ENCODE assay signal across 39 cellular contexts in genomic region chr1:100162881-100163280, GRCh38. TPM values are rescaled to one million over a fixed set of nuclear protein-coding genes. Genes with fewer than 3 reads are reported as not detected.
"Had no signal": no experiment of that assay in that cellular context is flagged by ENCODE, and none has a peak within 500 bp of the region (broad histone marks: within the 10 kb centered on the region; RNA-seq: fewer than 3 reads in every experiment).

No MANE protein-coding gene starts in this region.

- ATAC-seq: activated CD4-positive, alpha-beta T cell treated with anti-CD3 and anti-CD28 coated beads for 36 hours; activated CD4-positive, CD25-positive, alpha-beta regulatory T cell treated with anti-CD3 and anti-CD28 coated beads, Interleukin-2, amount 50 U/mL, for 24 hours; activated CD8-positive, alpha-beta memory T cell treated with anti-CD3 and anti-CD28 coated beads, Interleukin-2, amount 10 ng/mL, durations not matched to agents 7 days and 5 days; activated CD8-positive, alpha-beta T cell treated with anti-CD3 and anti-CD28 coated beads, Interleukin-2, amount 10 ng/mL, durations not matched to agents 7 days and 5 days; activated naive CD8-positive, alpha-beta T cell treated with anti-CD3 and anti-CD28 coated beads, Interleukin-2, amount 50 U/mL, for 24 hours had no signal

- DNase-seq: activated CD4-positive, alpha-beta memory T cell treated with anti-CD3 and anti-CD28 coated beads, Interleukin-2, amount 10 ng/mL, durations not matched to agents 7 days and 5 days; activated CD4-positive, alpha-beta T cell treated with anti-CD3 and anti-CD28 coated beads for 1 hour; activated CD4-positive, alpha-beta T cell treated with anti-CD3 and anti-CD28 coated beads for 36 hours; activated CD4-positive, alpha-beta T cell treated with anti-CD3 and anti-CD28 coated beads for 48 hours; activated CD4-positive, alpha-beta T cell treated with anti-CD3 and anti-CD28 coated beads, Interleukin-2, amount 10 ng/mL, durations not matched to agents 7 days and 5 days; activated CD4-positive, alpha-beta T cell treated with anti-CD3 and anti-CD28 coated beads, Interleukin-2, amount 50 U/mL, for 48 hours; activated CD4-positive, CD25-positive, alpha-beta regulatory T cell; activated CD8-positive, alpha-beta memory T cell treated with anti-CD3 and anti-CD28 coated beads for 24 hours; activated CD8-positive, alpha-beta memory T cell treated with anti-CD3 and anti-CD28 coated beads, Interleukin-2, amount 10 ng/mL, durations not matched to agents 7 days and 5 days; activated CD8-positive, alpha-beta memory T cell treated with anti-CD3 and anti-CD28 coated beads, Interleukin-2, amount 50 U/mL, for 48 hours; activated CD8-positive, alpha-beta T cell treated with anti-CD3 and anti-CD28 coated beads, Interleukin-2, amount 10 ng/mL, durations not matched to agents 7 days and 5 days; activated effector memory CD4-positive, alpha-beta T cell treated with Interleukin-2 at 50 U/mL for 16 hours; activated gamma-delta T cell; activated naive CD4-positive, alpha-beta T cell treated with anti-CD3 and anti-CD28 coated beads, Interleukin-2, amount 10 ng/mL, durations not matched to agents 7 days and 5 days; activated naive CD4-positive, alpha-beta T cell treated with Interleukin-2 at 50 U/mL for 16 hours; activated naive CD8-positive, alpha-beta T cell treated with anti-CD3 and anti-CD28 coated beads, Interleukin-2, amount 10 ng/mL, durations not matched to agents 7 days and 5 days; activated naive CD8-positive, alpha-beta T cell treated with anti-CD3 and anti-CD28 coated beads, Interleukin-2, amount 50 U/mL, for 24 hours; activated T-cell treated with anti-CD3 and anti-CD28 coated beads, Interleukin-2, amount 50 U/mL, for 24 hours; activated T-cell treated with anti-CD3 and anti-CD28 coated beads, Interleukin-2, amount 50 U/mL, for 48 hours; amygdala; anterior cingulate cortex; caudate nucleus; cerebellar nuclear complex; T-helper 1 cell; T-helper 2 cell; T-helper 9 cell had no signal

- FAIRE-seq: bronchial epithelial cell, TTC549 had no signal

- H3K36me3 ChIP-seq: ascending aorta had no signal

- H3K27ac ChIP-seq: ascending aorta, cardiac muscle cell, VCaP had no signal

- H3K27ac Mint-ChIP-seq: activated CD4-positive, alpha-beta memory T cell treated with anti-CD3 and anti-CD28 coated beads, Interleukin-2, amount 10 ng/mL, durations not matched to agents 7 days and 5 days; activated CD4-positive, alpha-beta T cell treated with anti-CD3 and anti-CD28 coated beads for 36 hours; activated CD4-positive, alpha-beta T cell treated with anti-CD3 and anti-CD28 coated beads, Interleukin-2, amount 10 ng/mL, durations not matched to agents 7 days and 5 days; activated CD8-positive, alpha-beta memory T cell treated with anti-CD3 and anti-CD28 coated beads, Interleukin-2, amount 10 ng/mL, durations not matched to agents 7 days and 5 days; activated CD8-positive, alpha-beta T cell treated with anti-CD3 and anti-CD28 coated beads, Interleukin-2, amount 10 ng/mL, durations not matched to agents 7 days and 5 days; activated naive CD4-positive, alpha-beta T cell treated with anti-CD3 and anti-CD28 coated beads, Interleukin-2, amount 10 ng/mL, durations not matched to agents 7 days and 5 days; activated naive CD4-positive, alpha-beta T cell treated with anti-CD3 and anti-CD28 coated beads, Interleukin-2, amount 50 U/mL, for 24 hours; activated naive CD8-positive, alpha-beta T cell; activated naive CD8-positive, alpha-beta T cell treated with anti-CD3 and anti-CD28 coated beads, Interleukin-2, amount 10 ng/mL, durations not matched to agents 7 days and 5 days; activated naive CD8-positive, alpha-beta T cell treated with anti-CD3 and anti-CD28 coated beads, Interleukin-2, amount 50 U/mL, for 24 hours; activated T-cell treated with anti-CD3 and anti-CD28 coated beads, Interleukin-2, amount 50 U/mL, for 24 hours; activated T-helper 2 cell treated with anti-CD3 and anti-CD28 coated beads, Interferon-gamma antibody, Interleukin-2, Interleukin-4, amounts not matched to agents 10 μg/mL and 5 μg/mL and 100 μg/mL, durations not matched to agents 14 hours and 24 hours and 36 hours; T-helper 1 cell treated with Interleukin-12 subunit alpha and Interleukin-12 subunit beta and Interleukin-4 antibody, amounts not matched to agents 30 μg/mL and 1 μg/mL, for 36 hours; T-helper 2 cell treated with Interferon-gamma antibody and Interleukin-4, amounts not matched to agents 5 μg/mL and 100 μg/mL, for 36 hours had no signal

- H3K4me1 Mint-ChIP-seq: activated CD4-positive, alpha-beta memory T cell treated with anti-CD3 and anti-CD28 coated beads, Interleukin-2, amount 10 ng/mL, durations not matched to agents 7 days and 5 days; activated CD4-positive, alpha-beta T cell treated with anti-CD3 and anti-CD28 coated beads for 36 hours; activated CD4-positive, alpha-beta T cell treated with anti-CD3 and anti-CD28 coated beads, Interleukin-2, amount 10 ng/mL, durations not matched to agents 7 days and 5 days; activated CD8-positive, alpha-beta memory T cell treated with anti-CD3 and anti-CD28 coated beads, Interleukin-2, amount 10 ng/mL, durations not matched to agents 7 days and 5 days; activated naive CD4-positive, alpha-beta T cell treated with anti-CD3 and anti-CD28 coated beads, Interleukin-2, amount 10 ng/mL, durations not matched to agents 7 days and 5 days; activated naive CD4-positive, alpha-beta T cell treated with anti-CD3 and anti-CD28 coated beads, Interleukin-2, amount 50 U/mL, for 24 hours; activated naive CD8-positive, alpha-beta T cell treated with anti-CD3 and anti-CD28 coated beads, Interleukin-2, amount 10 ng/mL, durations not matched to agents 7 days and 5 days; activated naive CD8-positive, alpha-beta T cell treated with anti-CD3 and anti-CD28 coated beads, Interleukin-2, amount 50 U/mL, for 24 hours; central memory CD8-positive, alpha-beta T cell had no signal

- H3K4me3 ChIP-seq: ascending aorta, cardiac muscle cell had no signal

- H3K27me3 ChIP-seq: ascending aorta, cardiac muscle cell had no signal

- H3K9me3 ChIP-seq: ascending aorta had no signal

- H3K4me1 ChIP-seq: ascending aorta had no signal

- H3K27me3 Mint-ChIP-seq: activated CD4-positive, alpha-beta memory T cell treated with anti-CD3 and anti-CD28 coated beads, Interleukin-2, amount 10 ng/mL, durations not matched to agents 7 days and 5 days; activated CD4-positive, alpha-beta T cell treated with anti-CD3 and anti-CD28 coated beads for 36 hours; activated CD4-positive, alpha-beta T cell treated with anti-CD3 and anti-CD28 coated beads, Interleukin-2, amount 10 ng/mL, durations not matched to agents 7 days and 5 days; activated CD8-positive, alpha-beta memory T cell treated with anti-CD3 and anti-CD28 coated beads, Interleukin-2, amount 10 ng/mL, durations not matched to agents 7 days and 5 days; activated naive CD4-positive, alpha-beta T cell treated with anti-CD3 and anti-CD28 coated beads, Interleukin-2, amount 50 U/mL, for 24 hours; activated naive CD8-positive, alpha-beta T cell; activated naive CD8-positive, alpha-beta T cell treated with anti-CD3 and anti-CD28 coated beads, Interleukin-2, amount 50 U/mL, for 24 hours; activated T-cell treated with anti-CD3 and anti-CD28 coated beads, Interleukin-2, amount 50 U/mL, for 24 hours; brain; central memory CD8-positive, alpha-beta T cell had no signal

- H3K4me3 Mint-ChIP-seq: activated CD4-positive, alpha-beta memory T cell treated with anti-CD3 and anti-CD28 coated beads, Interleukin-2, amount 10 ng/mL, durations not matched to agents 7 days and 5 days; activated CD4-positive, alpha-beta T cell treated with anti-CD3 and anti-CD28 coated beads for 36 hours; activated CD4-positive, alpha-beta T cell treated with anti-CD3 and anti-CD28 coated beads, Interleukin-2, amount 10 ng/mL, durations not matched to agents 7 days and 5 days; activated CD8-positive, alpha-beta memory T cell treated with anti-CD3 and anti-CD28 coated beads, Interleukin-2, amount 10 ng/mL, durations not matched to agents 7 days and 5 days; activated CD8-positive, alpha-beta T cell treated with anti-CD3 and anti-CD28 coated beads, Interleukin-2, amount 10 ng/mL, durations not matched to agents 7 days and 5 days; activated naive CD4-positive, alpha-beta T cell treated with anti-CD3 and anti-CD28 coated beads, Interleukin-2, amount 10 ng/mL, durations not matched to agents 7 days and 5 days; activated naive CD4-positive, alpha-beta T cell treated with anti-CD3 and anti-CD28 coated beads, Interleukin-2, amount 50 U/mL, for 24 hours; activated naive CD8-positive, alpha-beta T cell; activated naive CD8-positive, alpha-beta T cell treated with anti-CD3 and anti-CD28 coated beads, Interleukin-2, amount 10 ng/mL, durations not matched to agents 7 days and 5 days; activated naive CD8-positive, alpha-beta T cell treated with anti-CD3 and anti-CD28 coated beads, Interleukin-2, amount 50 U/mL, for 24 hours; activated T-cell treated with anti-CD3 and anti-CD28 coated beads, Interleukin-2, amount 50 U/mL, for 24 hours; brain; central memory CD8-positive, alpha-beta T cell; T-helper 1 cell treated with Interleukin-12 subunit alpha and Interleukin-12 subunit beta and Interleukin-4 antibody, amounts not matched to agents 30 μg/mL and 1 μg/mL, for 36 hours; T-helper 2 cell treated with Interferon-gamma antibody and Interleukin-4, amounts not matched to agents 5 μg/mL and 100 μg/mL, for 36 hours had no signal

- H3K36me3 Mint-ChIP-seq: activated CD8-positive, alpha-beta memory T cell treated with anti-CD3 and anti-CD28 coated beads, Interleukin-2, amount 10 ng/mL, durations not matched to agents 7 days and 5 days; activated naive CD4-positive, alpha-beta T cell treated with anti-CD3 and anti-CD28 coated beads, Interleukin-2, amount 10 ng/mL, durations not matched to agents 7 days and 5 days had no signal

- H3K9me3 Mint-ChIP-seq: activated CD4-positive, alpha-beta memory T cell treated with anti-CD3 and anti-CD28 coated beads, Interleukin-2, amount 10 ng/mL, durations not matched to agents 7 days and 5 days; activated CD4-positive, alpha-beta T cell treated with anti-CD3 and anti-CD28 coated beads, Interleukin-2, amount 10 ng/mL, durations not matched to agents 7 days and 5 days; activated naive CD4-positive, alpha-beta T cell treated with anti-CD3 and anti-CD28 coated beads, Interleukin-2, amount 10 ng/mL, durations not matched to agents 7 days and 5 days; activated naive CD4-positive, alpha-beta T cell treated with anti-CD3 and anti-CD28 coated beads, Interleukin-2, amount 50 U/mL, for 24 hours; activated naive CD8-positive, alpha-beta T cell treated with anti-CD3 and anti-CD28 coated beads, Interleukin-2, amount 50 U/mL, for 24 hours; activated T-cell treated with anti-CD3 and anti-CD28 coated beads, Interleukin-2, amount 50 U/mL, for 24 hours; activated T-helper 2 cell treated with anti-CD3 and anti-CD28 coated beads, Interferon-gamma antibody, Interleukin-2, Interleukin-4, amounts not matched to agents 10 μg/mL and 5 μg/mL and 100 μg/mL, durations not matched to agents 14 hours and 24 hours and 36 hours; brain; central memory CD8-positive, alpha-beta T cell; T-helper 1 cell treated with Interleukin-12 subunit alpha and Interleukin-12 subunit beta and Interleukin-4 antibody, amounts not matched to agents 30 μg/mL and 1 μg/mL, for 36 hours; T-helper 2 cell treated with Interferon-gamma antibody and Interleukin-4, amounts not matched to agents 5 μg/mL and 100 μg/mL, for 36 hours had no signal

RNA-seq across cellular contexts. Expression of gene LRRC39, which starts 15.2 kb away (rescaled TPM):
- total RNA-seq: ascending aorta had no signal
